In genomic region chr6:20802596-20802995, GRCh38 we compare ENCODE assay signal across 20 cellular contexts.
DNase-seq lines count a peak whose midpoint lies in the region; ATAC-seq and TF ChIP-seq lines count a peak whose summit lies in the region.
"Had no signal": no experiment of that assay in that cellular context is flagged by ENCODE, and none has a peak within 500 bp of the region (broad histone marks: within the 10 kb centered on the region; RNA-seq: fewer than 3 reads in every experiment).

No MANE protein-coding gene starts in this region.

- POLR2A ChIA-PET in A673 (lab: Charles Lee; ENCODE audit: low non-redundant PET) = no interaction called here

- intact Hi-C loops in A673 (cut with micrococcal nuclease; ENCODE audit: unreplicated experiment) = no loop called here

- no peaks in the 10 kb centered on the region for H3K9me2 ChIP-seq in GM23248 (ENCODE audit: insufficient read depth)

- TF ChIP-seq CTCF in A673 (conservative IDR thresholded peaks at IDR 0.05; ENCODE audit: low read depth, low read length) = no peak
- no peak for TF ChIP-seq CTCF in WERI-Rb-1 (IDR thresholded peaks at IDR 0.05; ENCODE audit: low read depth, low read length)

- H3K27ac ChIP-seq in A673 (ENCODE audit: low read depth, low read length, poor library complexity, severe bottlenecking) (peak overlapping the region; percentile 1), GM23248 (no peak overlapping the region), WERI-Rb-1 (peak overlapping the region; percentile 14; the same call in 1 of the 2 replicates)

- 31 to 62% methylated on average over 1 of the region's 1 CpG for WGBS in GM23248 (ENCODE audit: low coverage in 1 of 2, low lambda C conversion rate in 2 of 2, missing lambda C conversion rate in 2 of 2), 2 experiments

- H4K20me1 ChIP-seq in GM23248 (ENCODE audit: insufficient read depth) = no peaks in the 10 kb centered on the region

- DNase-seq in A673 (ENCODE audit: low spot score) (peak; percentile 57), GM23248 (peak; percentile 24), WERI-Rb-1 (no peak), iris pigment epithelial cell (ENCODE audit: low read depth) (peak; percentile 59), G401 (ENCODE audit: low spot score) (no peak), HUDEP-2 (lab: John Stamatoyannopoulos, UW; ENCODE audit: unreplicated experiment in 76 of 76) (no peak)
- no peak for DNase-seq in activated CD4-positive, CD25-positive, alpha-beta regulatory T cell (lab: John Stamatoyannopoulos, UW)
- DNase-seq: 8988T, DMS 273 treated with DMSO at 0.1 percent for 48 hours, DMS79 treated with DMSO at 0.1 percent for 48 hours, MG63, NCI-H1048, NCI-H1417 treated with DMSO at 0.1 percent for 48 hours, NCI-H187, NCI-H446, NCI-H69, T-helper 1 cell had no signal

- H3K9ac ChIP-seq in GM23248 = no peak overlapping the region

- no peaks in the 10 kb centered on the region for H3F3A ChIP-seq in GM23248 (ENCODE audit: insufficient read depth)

- H3K9me3 ChIP-seq in A673 (ENCODE audit: low read depth, low read length, poor library complexity, severe bottlenecking) (peaks cover 10% of the 10 kb centered on the region), GM23248 (ENCODE audit: low read depth) (peaks cover 5% of the 10 kb centered on the region), WERI-Rb-1 (ENCODE audit: severe bottlenecking) (peaks cover 14% of the 10 kb centered on the region)
- H3K9me3 ChIP-seq: MG63 had no signal

- no peaks in the 10 kb centered on the region for H3K79me2 ChIP-seq in GM23248 (ENCODE audit: insufficient read depth)

- no peak overlapping the region for H2AFZ ChIP-seq in GM23248

- H3K4me3 ChIP-seq in A673 (ENCODE audit: low read depth, low read length, poor library complexity, severe bottlenecking) (no peak overlapping the region), GM23248 (no peak overlapping the region), WERI-Rb-1 (ENCODE audit: low read depth, low read length) (no peak overlapping the region)
- H3K4me3 ChIP-seq: K562, MG63 had no signal

- no peak overlapping the region for H3K4me2 ChIP-seq in GM23248 (ENCODE audit: unreplicated experiment)

- H3K36me3 ChIP-seq in A673 (ENCODE audit: insufficient read depth, low read length, poor library complexity, severe bottlenecking) = peaks cover 4% of the 10 kb centered on the region
- H3K36me3 ChIP-seq in GM23248 (ENCODE audit: low read depth) = peaks cover 3% of the 10 kb centered on the region; the same call in 1 of the 2 replicates
- H3K36me3 ChIP-seq in WERI-Rb-1 = peaks cover 3% of the 10 kb centered on the region; the same call in 1 of the 2 replicates

- in situ Hi-C loops in GM23248 (cut with MboI) (no loop called here), G401 (cut with HindIII; ENCODE audit: low sequenced_read_pairs) (no loop called here)

- H3K4me1 ChIP-seq in A673 (ENCODE audit: insufficient read depth, low read length, poor library complexity, severe bottlenecking) = peaks cover 12% of the 10 kb centered on the region
- peaks cover 7% of the 10 kb centered on the region for H3K4me1 ChIP-seq in GM23248 (ENCODE audit: insufficient read depth)

- no TSS peak for BruUV-seq in A673 (replicated peaks; lab: Mats Ljungman, UMichigan)

- H3K27me3 ChIP-seq in A673 (replicated peaks; ENCODE audit: insufficient read depth, low read depth, low read length, poor library complexity) = no peaks in the 10 kb centered on the region
- H3K27me3 ChIP-seq in GM23248 (replicated peaks; ENCODE audit: insufficient read depth) = no peaks in the 10 kb centered on the region
- H3K27me3 ChIP-seq in WERI-Rb-1 (ENCODE audit: insufficient read depth, low read depth, severe bottlenecking) = no peaks in the 10 kb centered on the region
- H3K27me3 ChIP-seq: MG63 had no signal

- no peak for ATAC-seq in HG03354 (IDR thresholded peaks at IDR 0.05; ENCODE audit: poor library complexity, severe bottlenecking, unreplicated experiment)
- ATAC-seq: HCT116, K562 had no signal

- CTCF ChIA-PET in A673 (lab: Charles Lee) = no interaction called here

Comparison
In these comparisons a context has a peak if more than half of its experiments do, and no peak if none do; other contexts are left out.
1. DNase-seq: peak in A673 (single experiment), GM23248 (single experiment) and iris pigment epithelial cell (single experiment); none in WERI-Rb-1 (single experiment), G401 (single experiment), activated CD4-positive, CD25-positive, alpha-beta regulatory T cell (0 of 4) and HUDEP-2 (0 of 76).